ENCODE assay signal across 8 cellular contexts in the genomic region with DNA sequence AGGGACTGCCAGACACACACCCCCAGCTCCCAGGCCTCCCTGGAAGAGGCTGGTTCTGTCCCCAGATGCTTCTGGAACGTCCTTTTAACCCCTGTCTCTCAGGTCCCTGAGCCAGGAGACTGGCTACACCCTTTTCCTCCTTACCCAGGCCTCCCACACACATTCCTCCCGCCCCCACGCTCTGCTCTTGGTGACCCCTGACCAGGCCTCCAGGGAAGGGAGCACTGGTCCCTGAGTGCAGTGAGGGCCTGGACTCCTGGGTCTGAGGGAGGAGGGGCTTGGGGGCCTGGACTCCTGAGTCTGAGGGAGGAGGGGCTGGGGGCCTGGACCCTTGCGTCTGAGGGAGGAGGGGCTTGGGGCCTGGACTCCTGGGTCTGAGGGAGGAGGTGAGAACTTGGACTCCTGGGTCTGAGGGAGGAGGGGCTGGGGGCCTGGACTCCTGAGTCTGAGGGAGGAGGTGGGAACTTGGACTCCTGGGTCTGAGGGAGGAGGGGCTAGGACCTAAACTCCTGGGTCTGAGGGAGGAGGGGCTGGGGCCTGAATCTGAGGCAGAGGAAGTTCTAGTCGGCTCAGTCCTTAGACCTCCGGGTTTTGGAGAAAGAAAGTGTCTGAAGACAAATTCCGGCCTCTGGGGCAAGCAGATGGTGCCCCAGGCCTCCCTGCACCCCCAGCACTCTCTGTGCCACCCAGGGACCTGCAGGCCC. TPM values are rescaled to one million over a fixed set of nuclear protein-coding genes. Genes with fewer than 3 reads are reported as not detected.
"Had no signal": no experiment of that assay in that cellular context is flagged by ENCODE, and none has a peak within 500 bp of the region (broad histone marks: within the 10 kb centered on the region; RNA-seq: fewer than 3 reads in every experiment).

No MANE protein-coding gene starts in this region.

- ATAC-seq: SK-N-SH treated with all-trans-retinoic acid at 6 μM for 48 hours had no signal

- DNase-seq: activated CD4-positive, alpha-beta T cell treated with anti-CD3 and anti-CD28 coated beads for 4 hours; activated naive CD4-positive, alpha-beta T cell treated with Interleukin-2 at 50 U/mL for 16 hours; activated T-cell treated with anti-CD3 and anti-CD28 coated beads, Interleukin-2, amount 50 U/mL, for 48 hours; NCI-H1105; NCI-H2029 treated with DMSO at 0.1 percent for 48 hours; NCI-H2227 treated with DMSO at 0.1 percent for 48 hours had no signal

RNA-seq across cellular contexts. Expression of gene KLK6, which starts 0.5 kb away (rescaled TPM):
- total RNA-seq: T-helper 2 cell treated with Interferon-gamma antibody and Interleukin-4, amounts not matched to agents 100 ng/mL and 5 ng/mL, for 36 hours had no signal

RNA-seq across cellular contexts. Expression of gene KLK7, which starts 14.9 kb away (rescaled TPM):
- total RNA-seq: T-helper 2 cell treated with Interferon-gamma antibody and Interleukin-4, amounts not matched to agents 100 ng/mL and 5 ng/mL, for 36 hours had no signal

RNA-seq across cellular contexts. Expression of gene KLK5, which starts 16.0 kb away (rescaled TPM):
- total RNA-seq: T-helper 2 cell treated with Interferon-gamma antibody and Interleukin-4, amounts not matched to agents 100 ng/mL and 5 ng/mL, for 36 hours had no signal

RNA-seq across cellular contexts. Expression of gene KLK8, which starts 32.5 kb away (rescaled TPM):
- total RNA-seq: T-helper 2 cell treated with Interferon-gamma antibody and Interleukin-4, amounts not matched to agents 100 ng/mL and 5 ng/mL, for 36 hours had no signal

RNA-seq across cellular contexts. Expression of gene KLK10, which starts 50.6 kb away (rescaled TPM):
- total RNA-seq: T-helper 2 cell treated with Interferon-gamma antibody and Interleukin-4, amounts not matched to agents 100 ng/mL and 5 ng/mL, for 36 hours had no signal
